Comparison of ENCODE assay signal across 10 cellular contexts in genomic region chr17:80068301-80069160, GRCh38. TPM values are rescaled to one million over a fixed set of nuclear protein-coding genes. Genes with fewer than 3 reads are reported as not detected.
DNase-seq lines count a peak whose midpoint lies in the region; ATAC-seq lines count a peak whose summit lies in the region.
"Had no signal": no experiment of that assay in that cellular context is flagged by ENCODE, and none has a peak within 500 bp of the region (broad histone marks: within the 10 kb centered on the region; RNA-seq: fewer than 3 reads in every experiment).

No MANE protein-coding gene starts in this region.

- peaks cover 18% of the 10 kb centered on the region for H3K4me1 ChIP-seq in rectal smooth muscle tissue (ENCODE audit: control insufficient read depth, insufficient read depth, low read length)

- peak overlapping the region; percentile 50 for H3K27ac ChIP-seq in rectal smooth muscle tissue (ENCODE audit: low read depth, low read length)

- H3K36me3 ChIP-seq in rectal smooth muscle tissue (ENCODE audit: control insufficient read depth, insufficient read depth, low read length): no peaks in the 10 kb centered on the region

- no peaks in the 10 kb centered on the region for H3K27me3 ChIP-seq in rectal smooth muscle tissue (ENCODE audit: control insufficient read depth, insufficient read depth, low read length)

- DNase-seq in EH (ENCODE audit: low read depth) (peak; percentile 82), amniotic epithelial cell (ENCODE audit: low read depth) (peak; percentile 90), left ventricle myocardium superior (peak; percentile 59), NOMO-1 treated with dmso at 0.1 percent for 144 hours (lab: John Stamatoyannopoulos, UW; ENCODE audit: unreplicated experiment) (no peak), NCI-H345 (lab: John Stamatoyannopoulos, UW) (no peak)
- DNase-seq: activated CD8-positive, alpha-beta memory T cell treated with anti-CD3 and anti-CD28 coated beads, Interleukin-2, amount 50 U/mL, for 4 hours; effector memory CD8-positive, alpha-beta T cell had no signal

- peak; percentile 44 for ATAC-seq in left ventricle myocardium superior
- no peak for ATAC-seq in GM18868 (IDR thresholded peaks at IDR 0.05; ENCODE audit: unreplicated experiment)
- no peak for ATAC-seq in HG02938 (IDR thresholded peaks at IDR 0.05; ENCODE audit: unreplicated experiment)
- ATAC-seq: effector memory CD8-positive, alpha-beta T cell had no signal

- no peak overlapping the region for H3K4me3 ChIP-seq in rectal smooth muscle tissue (ENCODE audit: low read length)

- H3K9ac ChIP-seq in rectal smooth muscle tissue (ENCODE audit: low read length): no peak overlapping the region

- intact Hi-C loops in left ventricle myocardium superior (cut with micrococcal nuclease): no loop called here

RNA-seq across cellular contexts. Expression of gene CCDC40, which starts 32.1 kb away (rescaled TPM):
- total RNA-seq in left ventricle myocardium superior: 5.8 TPM

RNA-seq across cellular contexts. Expression of gene GAA, which starts 32.9 kb away (rescaled TPM):
- 45.8 TPM for total RNA-seq in left ventricle myocardium superior

RNA-seq across cellular contexts. Expression of gene TBC1D16, which starts 32.9 kb away (rescaled TPM):
- total RNA-seq in left ventricle myocardium superior: 13.1 TPM

Comparison
In these comparisons a context has a peak if more than half of its experiments do, and no peak if none do; other contexts are left out.
1. DNase-seq: peak in EH (single experiment), amniotic epithelial cell (single experiment) and left ventricle myocardium superior (single experiment); none in NOMO-1 treated with dmso at 0.1 percent for 144 hours (single experiment) and NCI-H345 (single experiment).